In the genomic region with DNA sequence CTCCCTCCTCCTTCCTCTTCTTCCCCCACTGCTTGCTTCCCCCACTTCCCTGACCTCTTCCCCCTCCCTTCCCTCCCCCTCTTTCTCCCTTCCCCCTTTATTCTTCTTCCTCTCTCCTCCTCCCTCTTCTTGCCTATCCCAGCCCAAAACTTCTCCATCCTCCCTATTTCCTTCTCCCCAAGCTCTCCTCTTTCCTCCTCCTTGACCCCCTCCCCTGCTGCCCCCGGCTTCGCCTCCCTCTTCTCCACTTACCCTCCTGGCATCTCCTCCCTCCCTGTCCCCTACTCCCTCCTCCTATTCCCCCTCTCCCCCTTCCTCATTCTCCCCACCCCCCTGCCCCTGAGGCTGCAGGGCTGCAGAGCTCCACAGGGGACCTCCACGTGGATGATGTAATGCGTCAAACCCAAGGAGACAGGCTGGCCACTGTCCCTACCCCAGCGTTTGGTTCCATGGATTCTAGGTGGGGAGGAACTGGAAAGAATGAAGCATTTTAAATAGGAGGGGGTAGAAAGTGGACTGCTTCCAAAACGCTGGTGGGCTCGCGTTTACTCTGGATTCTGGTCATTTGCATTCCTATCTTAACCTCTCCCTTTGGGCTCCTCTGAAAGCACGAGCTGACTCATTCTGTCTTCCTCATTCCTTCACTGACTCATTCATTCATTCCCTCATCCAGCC, we compare ENCODE assay signal across 8 cellular contexts. TPM values are rescaled to one million over a fixed set of nuclear protein-coding genes. Genes with fewer than 3 reads are reported as not detected.
DNase-seq lines count a peak whose midpoint lies in the region; ATAC-seq, FAIRE-seq and TF ChIP-seq lines count a peak whose summit lies in the region.

No MANE protein-coding gene starts in this region.

- SMC1A ChIA-PET in GM12878 (lab: Charles Lee; ENCODE audit: uncharacterized antibody, unreplicated experiment) = interaction anchor here (1.1 to 14.0 kb wide), 8 partner anchors 16 to 135 kb away, joined by 3 to 229 read pairs (median 6); no protein-coding TSS in a partner anchor

- FAIRE-seq in GM12878 (lab: Jason Lieb, UNC) (no peak), kidney (lab: Jason Lieb, UNC) (no peak)

- POLR2A ChIA-PET in GM12878 (lab: Charles Lee) = interaction anchor here (1.0 to 10.6 kb wide), 5 partner anchors 18 to 113 kb away, joined by 3 to 214 read pairs (median 6); a partner anchor contains a TSS

- H3K9me2 ChIP-seq in Karpas-422 (replicated peaks; ENCODE audit: insufficient read depth, low read length) = no peaks in the 10 kb centered on the region

- no peak for TF ChIP-seq EP300 in GM12878 (IDR thresholded peaks at IDR 0.05; ENCODE audit: borderline replicate concordance in 1 of 2, control insufficient read depth in 1 of 2, low read depth in 2 of 2, low read length in 2 of 2)

- in situ Hi-C loops in GM12878 (cut with MboI) = loop anchor here (25.0 kb wide), 1 partner anchor 944 kb away; no protein-coding TSS in a partner anchor

- peaks cover 29% of the 10 kb centered on the region for H3K4me1 ChIP-seq in Karpas-422 (ENCODE audit: low read length)
- peaks cover 40% of the 10 kb centered on the region for H3K4me1 ChIP-seq in GM12878 (ENCODE audit: control insufficient read depth, insufficient read depth, low read length)
- peaks cover 0 to 23% of the 10 kb centered on the region in 2 donors for H3K4me1 ChIP-seq in kidney (ENCODE audit: control insufficient read depth in 1 of 2, insufficient read depth in 1 of 2, low read depth in 1 of 2, low read length in 2 of 2)
- H3K4me1 ChIP-seq in tibial artery = peaks cover 4 to 28% (median 23%) of the 10 kb centered on the region in 4 donors

- H3K9ac ChIP-seq in Karpas-422 (ENCODE audit: low read length) (peak overlapping the region; percentile 44), GM12878 (ENCODE audit: control insufficient read depth, insufficient read depth, low read length) (no peak overlapping the region), kidney (ENCODE audit: low read length in 2 of 2) (no peak overlapping the region)

- peak overlapping the region; percentile 38; the same call in 1 of the 2 replicates for H3K4me3 ChIP-seq in Karpas-422 (ENCODE audit: low read length)
- H3K4me3 ChIP-seq in GM12878 = no peak overlapping the region
- H3K4me3 ChIP-seq in kidney (ENCODE audit: low read length in 2 of 2) = no peak overlapping the region
- H3K4me3 ChIP-seq in tibial artery = peak overlapping the region; percentile 59 to 80

- CTCF ChIA-PET in GM12878 (lab: Yijun Ruan, JAX) = interaction anchor here (0.7 to 2.6 kb wide), 4 partner anchors 24 to 113 kb away, joined by 3 to 40 read pairs (median 4); no protein-coding TSS in a partner anchor

- H3K27me3 ChIP-seq in Karpas-422 (ENCODE audit: low read length) (no peaks in the 10 kb centered on the region; the same call in 1 of the 2 replicates), GM12878 (replicated peaks in 1 of 2; ENCODE audit: control insufficient read depth in 2 of 2, insufficient read depth in 2 of 2, low read length in 1 of 2) (no peaks in the 10 kb centered on the region), tibial artery (no peaks in the 10 kb centered on the region)

- TF ChIP-seq POLR2A in GM12878 (IDR thresholded peaks at IDR 0.05; ENCODE audit: low read depth, low read length) = no peak

- H4K20me1 ChIP-seq in Karpas-422 (ENCODE audit: insufficient read depth, low read depth, low read length) (peaks cover 5% of the 10 kb centered on the region; the same call in 1 of the 2 replicates), GM12878 (ENCODE audit: control insufficient read depth, insufficient read depth) (peaks cover 9% of the 10 kb centered on the region)

- RAD21 ChIA-PET in GM12878 (lab: Charles Lee; ENCODE audit: unreplicated experiment) = interaction anchor here (1.3 to 11.3 kb wide), 5 partner anchors 16 to 112 kb away, joined by 3 to 224 read pairs (median 67); no protein-coding TSS in a partner anchor

- H3K79me2 ChIP-seq in Karpas-422 (ENCODE audit: low read length) (peaks cover 42% of the 10 kb centered on the region), GM12878 (ENCODE audit: control insufficient read depth, insufficient read depth, low read length) (peaks cover 43% of the 10 kb centered on the region)

- H3K4me2 ChIP-seq in Karpas-422 (ENCODE audit: low read depth, low read length, poor library complexity, severe bottlenecking) (peak overlapping the region; percentile 61), GM12878 (ENCODE audit: control insufficient read depth, insufficient read depth) (peak overlapping the region; percentile 50)

- no peak for ATAC-seq in GM12878
- no peak for ATAC-seq in HG03097 (IDR thresholded peaks at IDR 0.05; ENCODE audit: low FRiP score, unreplicated experiment)

- H3K9me3 ChIP-seq in Karpas-422 (ENCODE audit: low read length) = no peaks in the 10 kb centered on the region
- H3K9me3 ChIP-seq in GM12878 (replicated peaks; ENCODE audit: control insufficient read depth, insufficient read depth, low read length) = no peaks in the 10 kb centered on the region
- H3K9me3 ChIP-seq in kidney (ENCODE audit: control insufficient read depth in 1 of 2, low read length in 2 of 2) = no peaks in the 10 kb centered on the region
- H3K9me3 ChIP-seq in tibial artery = no peaks in the 10 kb centered on the region

- TF ChIP-seq RAD21 in GM12878 (IDR thresholded peaks at IDR 0.05; ENCODE audit: insufficient read depth, low read depth, low read length) = no peak

- intact Hi-C loops in GM12878 (cut with micrococcal nuclease; ENCODE audit: unreplicated experiment) (loop anchor here (1.0 kb wide), 1 partner anchor 24 kb away; no protein-coding TSS in a partner anchor), kidney (cut with DNase I) (no loop called here), tibial artery (cut with DNase I; ENCODE audit: low total_unique reads) (no loop called here)

- DNase-seq in EL = peak; percentile 99
- peak; percentile 57 for DNase-seq in Karpas-422
- no peak for DNase-seq in GM12878 (ENCODE audit: low read depth, low spot score)
- DNase-seq in kidney = peak; percentile 89
- peak in 1 of 2 donors; percentile 75 for DNase-seq in tibial artery
- DNase-seq in HuH-7 (ENCODE audit: low spot score) = no peak
- no peak for DNase-seq in activated gamma-delta T cell treated with Interleukin-2 at 50 U/mL for 16 hours

- no peak for TF ChIP-seq CTCF in GM12878 (IDR thresholded peaks at IDR 0.05 in 2 of 3, conservative IDR thresholded peaks at IDR 0.05 in 1 of 3; ENCODE audit: control insufficient read depth in 2 of 3, extremely low read depth in 1 of 3, insufficient read depth in 1 of 3, low read depth in 3 of 3, low read length in 3 of 3)
- TF ChIP-seq CTCF in kidney (IDR thresholded peaks at IDR 0.05; ENCODE audit: borderline replicate concordance, extremely low read depth, insufficient read depth) = no peak
- peak; percentile 6 to 19 for TF ChIP-seq CTCF in tibial artery (IDR thresholded peaks at IDR 0.05)

- H3K27ac ChIP-seq in Karpas-422 (ENCODE audit: low read length) (no peak overlapping the region), GM12878 (ENCODE audit: control insufficient read depth, insufficient read depth) (no peak overlapping the region), kidney (ENCODE audit: low read depth in 2 of 2, low read length in 2 of 2) (peak overlapping the region in 1 of 2 donors; percentile 23), tibial artery (peak overlapping the region; percentile 65 to 69)

- no peak overlapping the region for H2AFZ ChIP-seq in Karpas-422 (ENCODE audit: low read length)
- no peak overlapping the region for H2AFZ ChIP-seq in GM12878 (ENCODE audit: control insufficient read depth, low read depth, low read length)

- no TSS peak for BruUV-seq in GM12878 (replicated peaks; lab: Mats Ljungman, UMichigan)

- H3K36me3 ChIP-seq in Karpas-422 (ENCODE audit: insufficient read depth, low read length) (peaks cover 14% of the 10 kb centered on the region), GM12878 (ENCODE audit: control insufficient read depth in 2 of 2, insufficient read depth in 2 of 2, low read length in 1 of 2) (peaks cover 11% of the 10 kb centered on the region in 2 experiments), kidney (ENCODE audit: control insufficient read depth in 1 of 2, insufficient read depth in 2 of 2, low read length in 2 of 2) (no peaks in the 10 kb centered on the region), tibial artery (no peaks in the 10 kb centered on the region)

- 6% methylated on average over 7 of the region's 9 CpGs for WGBS in GM12878 (ENCODE audit: insufficient coverage, insufficient replicate concordance, low lambda C conversion rate, missing lambda C conversion rate)

RNA-seq across cellular contexts. Expression of a gene that starts 0.7 kb away (rescaled TPM):
- total RNA-seq in Karpas-422 (2014; rRNA removed; shearing (Covaris generic); ENCODE audit: low replicate concordance) = 162 and 215 TPM in 2 replicates
- 94.3 and 106 TPM in 2 replicates for total RNA-seq in GM12878 (2013; cell fraction: nucleolus; rRNA removed)
- total RNA-seq in GM12878 (2014; rRNA removed) (417 and 464 TPM in 2 replicates), GM12878 (2014; rRNA removed; fragmentation: Illumina TruSeq; extraction: Trizol) (241 and 279 TPM in 2 replicates), GM12878 (2021) (675 and 688 TPM in 2 replicates), kidney (122 TPM)
- polyA plus RNA-seq in GM12878 (2011; ENCODE audit: low read depth) = 255 TPM
- polyA plus RNA-seq in GM12878 (2011; rRNA removed) (136 and 205 TPM in 2 replicates), GM12878 (2014; fragmentation: Illumina TruSeq; extraction: Trizol) (257 and 493 TPM in 2 replicates), GM12878 (2014; fragmentation: Nextera tagmentation; extraction: Ambion mirVana) (100 to 1,000 TPM; 140 to 235 TPM), GM12878 (2014; rRNA removed) (382 and 423 TPM in 2 replicates), GM12878 (2016; fragmentation: Nextera tagmentation; extraction: Ambion mirVana) (100 to 1,000 TPM; 146 to 894 TPM), kidney (ENCODE audit: insufficient read depth, low read depth, low replicate concordance) (136 TPM)
- polyA plus RNA-seq in GM12878 (2011; cell fraction: cytosol; rRNA removed) = 261 and 288 TPM in 2 replicates
- polyA plus RNA-seq in GM12878 (2011; cell fraction: nucleus; rRNA removed) = 174 and 206 TPM in 2 replicates
- 331 and 436 TPM in 2 replicates for polyA plus RNA-seq in GM12878 (2012)
- polyA minus RNA-seq in GM12878 (2011; rRNA and poly(A)+ RNA removed) = 103 and 174 TPM in 2 replicates
- 77.1 and 81.1 TPM in 2 replicates for polyA minus RNA-seq in GM12878 (2011; cell fraction: cytosol; rRNA and poly(A)+ RNA removed)
- 78.5 and 132 TPM in 2 replicates for polyA minus RNA-seq in GM12878 (2011; cell fraction: nucleus; rRNA and poly(A)+ RNA removed)

RNA-seq across cellular contexts. Expression of a gene that starts 29.7 kb away (rescaled TPM):
- total RNA-seq in Karpas-422 (2014; rRNA removed; shearing (Covaris generic); ENCODE audit: low replicate concordance) = 25.6 and 35.4 TPM in 2 replicates
- 89.6 and 93.8 TPM in 2 replicates for total RNA-seq in GM12878 (2013; cell fraction: nucleolus; rRNA removed)
- total RNA-seq in GM12878 (2014; rRNA removed) (36.4 and 38.2 TPM in 2 replicates), GM12878 (2014; rRNA removed; fragmentation: Illumina TruSeq; extraction: Trizol) (16.2 and 16.7 TPM in 2 replicates), GM12878 (2021) (45.3 and 45.4 TPM in 2 replicates), kidney (76.6 TPM)
- polyA plus RNA-seq in GM12878 (2011; ENCODE audit: low read depth) = 12.7 TPM
- polyA plus RNA-seq in GM12878 (2011; rRNA removed) (19.6 and 26.4 TPM in 2 replicates), GM12878 (2014; fragmentation: Illumina TruSeq; extraction: Trizol) (14.1 and 14.3 TPM in 2 replicates), GM12878 (2014; fragmentation: Nextera tagmentation; extraction: Ambion mirVana) (1 to 10 TPM; 2.6 to 2.7 TPM), GM12878 (2014; rRNA removed) (35.0 and 37.5 TPM in 2 replicates), GM12878 (2016; fragmentation: Nextera tagmentation; extraction: Ambion mirVana) (10 to 100 TPM; 12.9 to 16.8 TPM), kidney (ENCODE audit: insufficient read depth, low read depth, low replicate concordance) (13.7 TPM)
- 30.1 and 37.2 TPM in 2 replicates for polyA plus RNA-seq in GM12878 (2011; cell fraction: cytosol; rRNA removed)
- 76.3 and 77.8 TPM in 2 replicates for polyA plus RNA-seq in GM12878 (2011; cell fraction: nucleus; rRNA removed)
- 28.5 and 29.3 TPM in 2 replicates for polyA plus RNA-seq in GM12878 (2012)
- polyA minus RNA-seq in GM12878 (2011; rRNA and poly(A)+ RNA removed) = 40.7 and 65.6 TPM in 2 replicates
- polyA minus RNA-seq in GM12878 (2011; cell fraction: cytosol; rRNA and poly(A)+ RNA removed) = 17.5 and 25.8 TPM in 2 replicates
- polyA minus RNA-seq in GM12878 (2011; cell fraction: nucleus; rRNA and poly(A)+ RNA removed) = 26.0 and 37.4 TPM in 2 replicates

Comparison
In these comparisons a context has a peak if more than half of its experiments do, and no peak if none do; other contexts are left out.
1. DNase-seq: peak in EL (single experiment), Karpas-422 (single experiment) and kidney (single experiment); none in GM12878 (single experiment), HuH-7 (single experiment) and activated gamma-delta T cell treated with Interleukin-2 at 50 U/mL for 16 hours (single experiment).
2. H3K27ac ChIP-seq: peak in tibial artery (2 of 2); none in Karpas-422 (single experiment) and GM12878 (single experiment).
3. H3K4me3 ChIP-seq: peak in Karpas-422 (single experiment) and tibial artery (2 of 2); none in GM12878 (single experiment) and kidney (0 of 2).
4. CTCF ChIP-seq: peak in tibial artery (2 of 2); none in GM12878 (0 of 3) and kidney (single experiment).